In genomic region chr6:136889271-136890193, GRCh38 we compare ENCODE assay signal across 19 cellular contexts. TPM values are rescaled to one million over a fixed set of nuclear protein-coding genes. Genes with fewer than 3 reads are reported as not detected.
DNase-seq lines count a peak whose midpoint lies in the region; ATAC-seq and TF ChIP-seq lines count a peak whose summit lies in the region.
"Had no signal": no experiment of that assay in that cellular context is flagged by ENCODE, and none has a peak within 500 bp of the region (broad histone marks: within the 10 kb centered on the region; RNA-seq: fewer than 3 reads in every experiment).

No MANE protein-coding gene starts in this region.

- H3K4me2 ChIP-seq in BLaER1 treated with 17β-estradiol and CSF1 and Interleukin-3, amounts not matched to agents 10 nM and 100 nM: peak overlapping the region; percentile 3 to 48 (median 31); a peak in 14 of 22 replicates
- H3K4me2 ChIP-seq in IMR-90 (ENCODE audit: low read depth, low read length): no peak overlapping the region
- H3K4me2 ChIP-seq: GM23338 had no signal

- POLR2A ChIA-PET in IMR-90 (lab: Charles Lee; ENCODE audit: unreplicated experiment): no interaction called here
- POLR2A ChIA-PET in naive thymus-derived CD8-positive, alpha-beta T cell (lab: Charles Lee): no interaction called here

- no peaks in the 10 kb centered on the region for H3K9me3 ChIP-seq in BLaER1 treated with 17β-estradiol and CSF1 and Interleukin-3, amounts not matched to agents 10 nM and 100 nM (replicated peaks in 1 of 11)
- H3K9me3 ChIP-seq in IMR-90 (ENCODE audit: control insufficient read depth, insufficient read depth, low read length) (no peaks in the 10 kb centered on the region), body of pancreas (no peaks in the 10 kb centered on the region)
- H3K9me3 ChIP-seq: lower lobe of right lung, uterus had no signal

- no CpG with 5 or more reads among the region's 6 CpGs for WGBS in IMR-90 (ENCODE audit: extremely low coverage in 2 of 2, insufficient read length in 1 of 2), 2 experiments
- 22 to 34% methylated on average over 6 of the region's 6 CpGs for WGBS in body of pancreas, 2 donors

- H4K20me1 ChIP-seq in BLaER1 treated with 17β-estradiol and CSF1 and Interleukin-3, amounts not matched to agents 10 nM and 100 nM: no peaks in the 10 kb centered on the region
- H4K20me1 ChIP-seq in IMR-90 (ENCODE audit: insufficient read depth, low read length): no peaks in the 10 kb centered on the region

- H2BK15ac ChIP-seq in IMR-90 (ENCODE audit: low read depth, low read length): no peak overlapping the region

- H3K27me3 Mint-ChIP-seq in naive thymus-derived CD8-positive, alpha-beta T cell: no peaks in the 10 kb centered on the region
- H3K27me3 Mint-ChIP-seq: CD4-positive, alpha-beta T cell had no signal

- H3K27ac Mint-ChIP-seq in naive thymus-derived CD8-positive, alpha-beta T cell: peak overlapping the region in 1 of 10 donors; percentile 5
- H3K27ac Mint-ChIP-seq: CD4-positive, alpha-beta T cell; GM23338 had no signal

- H3K23ac ChIP-seq in IMR-90 (ENCODE audit: low read depth, low read length): no peak overlapping the region

- no peak overlapping the region for H4K5ac ChIP-seq in IMR-90 (ENCODE audit: low read depth, low read length)

- in situ Hi-C loops in IMR-90 (cut with MboI; ENCODE audit: low sequenced_read_pairs): no loop called here

- H3K4me1 Mint-ChIP-seq in naive thymus-derived CD8-positive, alpha-beta T cell: peaks cover 0 to 22% (median 7%) of the 10 kb centered on the region in 4 donors

- no peak for TF ChIP-seq CTCF in IMR-90 (conservative IDR thresholded peaks at IDR 0.05; ENCODE audit: low read depth, low read length)
- no peak for TF ChIP-seq CTCF in body of pancreas (IDR thresholded peaks at IDR 0.05)

- H2BK5ac ChIP-seq in IMR-90 (ENCODE audit: low read depth, low read length, poor library complexity, severe bottlenecking): no peak overlapping the region

- no peak for TF ChIP-seq RAD21 in IMR-90 (IDR thresholded peaks at IDR 0.05; ENCODE audit: low read length)

- ATAC-seq in IMR-90 (ENCODE audit: low read depth) (peak; percentile 56), body of pancreas (peak; percentile 78)
- ATAC-seq in naive thymus-derived CD8-positive, alpha-beta T cell: no peak
- ATAC-seq: GM23338, lower lobe of right lung had no signal

- no peak overlapping the region for H2BK120ac ChIP-seq in IMR-90 (ENCODE audit: low read depth, low read length)

- BruUV-seq in IMR-90 (replicated peaks; lab: Mats Ljungman, UMichigan): no TSS peak

- no peak overlapping the region for H3K4me3 ChIP-seq in BLaER1 treated with 17β-estradiol and CSF1 and Interleukin-3, amounts not matched to agents 10 nM and 100 nM
- H3K4me3 ChIP-seq in IMR-90 (ENCODE audit: insufficient read depth, low read depth, low read length) (no peak overlapping the region), body of pancreas (no peak overlapping the region)
- H3K4me3 ChIP-seq: GM23338, K562, lower lobe of right lung, uterus had no signal

- H3K56ac ChIP-seq in IMR-90 (ENCODE audit: extremely low read depth, insufficient read depth, low read length): no peak overlapping the region

- H3K9me1 ChIP-seq in IMR-90 (ENCODE audit: insufficient read depth, low read length): 0 out of 2 replicates have a peak, but pooled peaks cover 4% of the 10 kb centered on the region

- no peak overlapping the region for H2AK5ac ChIP-seq in IMR-90 (ENCODE audit: low read depth, low read length)

- CTCF ChIA-PET in IMR-90 (lab: Yijun Ruan, JAX): interaction anchor here (0.5 kb wide), 1 partner anchor 425 kb away, joined by 4 read pairs; no protein-coding TSS in a partner anchor

- no peak overlapping the region for H4K91ac ChIP-seq in IMR-90 (ENCODE audit: insufficient read depth, low read depth, low read length)

- no peaks in the 10 kb centered on the region for H3K27me3 ChIP-seq in BLaER1 treated with 17β-estradiol and CSF1 and Interleukin-3, amounts not matched to agents 10 nM and 100 nM
- no peaks in the 10 kb centered on the region for H3K27me3 ChIP-seq in IMR-90 (ENCODE audit: control insufficient read depth, insufficient read depth, low read length)
- no peaks in the 10 kb centered on the region for H3K27me3 ChIP-seq in body of pancreas
- H3K27me3 ChIP-seq: brain microvascular endothelial cell, uterus had no signal

- DNase-seq in IMR-90 (no peak), NCI-H748 (lab: John Stamatoyannopoulos, UW; ENCODE audit: unreplicated experiment) (peak; percentile 93), body of pancreas (peak in 3 of 4 donors; percentile 13 to 27 (median 16)), A172 (ENCODE audit: low spot score) (no peak), dermis blood vessel endothelial cell (no peak)
- DNase-seq in naive thymus-derived CD8-positive, alpha-beta T cell: no peak
- no peak for DNase-seq in activated CD4-positive, alpha-beta T cell treated with anti-CD3 and anti-CD28 coated beads, Interleukin-2, amount 50 U/mL, for 1 hour
- DNase-seq: activated naive CD4-positive, alpha-beta T cell; brain microvascular endothelial cell; CD4-positive, alpha-beta T cell; GDM1; lower lobe of right lung; NCI-H2227 treated with DMSO at 0.1 percent for 48 hours; stimulated activated naive CD4-positive, alpha-beta T cell treated with Interleukin-2 at 50 U/mL for 16 hours; uterus had no signal

- H3K36me3 ChIP-seq in BLaER1 treated with 17β-estradiol and CSF1 and Interleukin-3, amounts not matched to agents 10 nM and 100 nM: peaks cover 0 to 10% (median 0%) of the 10 kb centered on the region in 11 experiments; a peak in 2 of 22 replicates
- no peaks in the 10 kb centered on the region for H3K36me3 ChIP-seq in IMR-90 (ENCODE audit: control insufficient read depth, insufficient read depth, low read length)
- no peaks in the 10 kb centered on the region for H3K36me3 ChIP-seq in body of pancreas (replicated peaks in 1 of 2; ENCODE audit: insufficient read depth in 1 of 2, low read depth in 2 of 2)
- H3K36me3 ChIP-seq: brain microvascular endothelial cell, lower lobe of right lung, uterus had no signal

- H3K9ac ChIP-seq in BLaER1 treated with 17β-estradiol and CSF1 and Interleukin-3, amounts not matched to agents 10 nM and 100 nM: no peak overlapping the region
- no peak overlapping the region for H3K9ac ChIP-seq in IMR-90 (ENCODE audit: low read depth, low read length)

- no peak overlapping the region for H3K18ac ChIP-seq in IMR-90 (ENCODE audit: low read depth, low read length)

- H3K36me3 Mint-ChIP-seq in naive thymus-derived CD8-positive, alpha-beta T cell: peaks cover 4 to 25% (median 17%) of the 10 kb centered on the region in 3 donors

- H2AK9ac ChIP-seq in IMR-90 (replicated peaks; ENCODE audit: low read depth, low read length, poor library complexity): no peak overlapping the region

- H3K27ac ChIP-seq in BLaER1 treated with 17β-estradiol and CSF1 and Interleukin-3, amounts not matched to agents 10 nM and 100 nM: no peak overlapping the region
- no peak overlapping the region for H3K27ac ChIP-seq in IMR-90 (ENCODE audit: insufficient read depth, low read length)
- H3K27ac ChIP-seq in body of pancreas: peak overlapping the region in 3 of 4 donors; percentile 11 to 67 (median 28)
- H3K27ac ChIP-seq: brain microvascular endothelial cell, lower lobe of right lung, RWPE1, uterus had no signal

- H3K79me1 ChIP-seq in IMR-90 (ENCODE audit: low read depth in 1 of 2, low read length in 2 of 2): no peaks in the 10 kb centered on the region

- no peak overlapping the region for H2BK20ac ChIP-seq in IMR-90 (ENCODE audit: low read depth, low read length)

- H2AFZ ChIP-seq in IMR-90 (replicated peaks; ENCODE audit: low read length, poor library complexity): no peak overlapping the region
- H2AFZ ChIP-seq: GM23338 had no signal

- H3K4me1 ChIP-seq in BLaER1 treated with 17β-estradiol and CSF1 and Interleukin-3, amounts not matched to agents 10 nM and 100 nM: peaks cover 4 to 20% (median 16%) of the 10 kb centered on the region in 10 experiments; a peak in 19 of 20 replicates
- H3K4me1 ChIP-seq in IMR-90 (ENCODE audit: control insufficient read depth, insufficient read depth, low read length) (peaks cover 5% of the 10 kb centered on the region), body of pancreas (peaks cover 31% of the 10 kb centered on the region)
- H3K4me1 ChIP-seq: lower lobe of right lung, uterus had no signal

- TF ChIP-seq POLR2A in IMR-90 (IDR thresholded peaks at IDR 0.05; ENCODE audit: low read depth, low read length): no peak
- TF ChIP-seq POLR2A in body of pancreas (IDR thresholded peaks at IDR 0.05): no peak

- no peaks in the 10 kb centered on the region for H3K9me3 Mint-ChIP-seq in naive thymus-derived CD8-positive, alpha-beta T cell
- H3K9me3 Mint-ChIP-seq: CD4-positive, alpha-beta T cell; GM23338 had no signal

- no peak overlapping the region for H3K4me3 Mint-ChIP-seq in naive thymus-derived CD8-positive, alpha-beta T cell
- H3K4me3 Mint-ChIP-seq: CD4-positive, alpha-beta T cell; GM23338 had no signal

- no peak overlapping the region for H4K8ac ChIP-seq in IMR-90 (ENCODE audit: low read depth in 2 of 2, low read length in 2 of 2)

- no peak overlapping the region for H3K4ac ChIP-seq in IMR-90 (ENCODE audit: low read depth, low read length)

- intact Hi-C loops in IMR-90 (cut with micrococcal nuclease): no loop called here
- intact Hi-C loops in body of pancreas (cut with DNase I): no loop called here

- dilution Hi-C loops in IMR-90 (cut with HindIII; ENCODE audit: low sequenced_read_pairs, unreplicated experiment): no loop called here

- no peak overlapping the region for H3K14ac ChIP-seq in IMR-90 (replicated peaks; ENCODE audit: low read depth, low read length)

TF ChIP-seq in IMR-90, 13 proteins besides CTCF, POLR2A, EP300 and RAD21 (continues in another document):
- TF ChIP-seq SMC3 (IDR thresholded peaks at IDR 0.05; ENCODE audit: low read depth, low read length): no peak
- no peak for TF ChIP-seq MAZ (IDR thresholded peaks at IDR 0.05; ENCODE audit: borderline replicate concordance, low read depth, low read length)
- no peak for TF ChIP-seq CEBPB (IDR thresholded peaks at IDR 0.05; ENCODE audit: low read depth, low read length)
- TF ChIP-seq CHD1 (IDR thresholded peaks at IDR 0.05; ENCODE audit: low read depth, low read length): no peak
- no peak for TF ChIP-seq RFX5 (IDR thresholded peaks at IDR 0.05; ENCODE audit: low read depth, low read length)

RNA-seq across cellular contexts. Expression of gene SLC35D3, which starts 32.6 kb away (rescaled TPM):
- total RNA-seq in IMR-90 (2012; rRNA removed) (not detected in 2 replicates), body of pancreas (not detected), dermis blood vessel endothelial cell (not detected in 2 replicates)
- not detected in 2 replicates for polyA plus RNA-seq in IMR-90 (2012; rRNA removed)
- polyA plus RNA-seq in IMR-90 (2012; cell fraction: cytosol; rRNA removed): not detected in 2 replicates
- polyA plus RNA-seq in IMR-90 (2012; cell fraction: nucleus; rRNA removed; ENCODE audit: low replicate concordance): 0.04 TPM in 1 of 2 replicates, not detected in the other
- not detected in 2 replicates for total RNA-seq in A172 (2014; rRNA removed; shearing (Covaris generic))
- total RNA-seq in naive thymus-derived CD8-positive, alpha-beta T cell: not detected
- polyA plus RNA-seq in naive thymus-derived CD8-positive, alpha-beta T cell: not detected
- total RNA-seq: CD4-positive, alpha-beta T cell; K562; lower lobe of right lung; uterus had no signal
- polyA plus RNA-seq: K562 had no signal

Comparison
In these comparisons a context has a peak if more than half of its experiments do, and no peak if none do; other contexts are left out.
1. H3K27ac ChIP-seq: peak in body of pancreas (3 of 4); none in BLaER1 treated with 17β-estradiol and CSF1 and Interleukin-3, amounts not matched to agents 10 nM and 100 nM (0 of 11) and IMR-90 (single experiment).
2. ATAC-seq: peak in IMR-90 (single experiment) and body of pancreas (single experiment); none in naive thymus-derived CD8-positive, alpha-beta T cell (0 of 2).
3. DNase-seq: peak in NCI-H748 (single experiment) and body of pancreas (3 of 4); none in IMR-90 (single experiment), A172 (single experiment), naive thymus-derived CD8-positive, alpha-beta T cell (0 of 10), activated CD4-positive, alpha-beta T cell treated with anti-CD3 and anti-CD28 coated beads, Interleukin-2, amount 50 U/mL, for 1 hour (single experiment) and dermis blood vessel endothelial cell (single experiment).